8 cellular contexts compared by ENCODE assay signal in genomic region chr1:70410604-70411359, GRCh38. TPM values are rescaled to one million over a fixed set of nuclear protein-coding genes. Genes with fewer than 3 reads are reported as not detected.
DNase-seq lines count a peak whose midpoint lies in the region; ATAC-seq, FAIRE-seq and TF ChIP-seq lines count a peak whose summit lies in the region.

CTH (plus strand) TSS chr1:70411268; CDS start chr1:70411416, 148 bp downstream.

- H3K9me3 Mint-ChIP-seq in T-cell: no peaks in the 10 kb centered on the region

- peaks cover 8% of the 10 kb centered on the region in 2 donors for H3K27me3 Mint-ChIP-seq in T-cell

- H3K36me3 Mint-ChIP-seq in T-cell: no peaks in the 10 kb centered on the region

- 0% methylated on average over 48 of the region's 48 CpGs for WGBS in heart right ventricle, 2 donors

- TF ChIP-seq CTCF in heart right ventricle (IDR thresholded peaks at IDR 0.05): no peak
- TF ChIP-seq CTCF in upper lobe of right lung (IDR thresholded peaks at IDR 0.05): no peak

- peaks cover 0 to 24% (median 19%) of the 10 kb centered on the region in 9 donors for H3K4me1 ChIP-seq in heart right ventricle
- H3K4me1 ChIP-seq in upper lobe of right lung: peaks cover 10% of the 10 kb centered on the region

- peaks cover 25 to 28% (median 25%) of the 10 kb centered on the region in 3 donors for H3K4me1 Mint-ChIP-seq in T-cell

- peak within 1 kb of the TSS; percentile 91 to 99 (median 91) for H3K4me3 Mint-ChIP-seq in T-cell

- H3K4me3 ChIP-seq in heart right ventricle (peak within 1 kb of the TSS; percentile 46 to 79 (median 72)), upper lobe of right lung (peak within 1 kb of the TSS; percentile 66)

- H3K36me3 ChIP-seq in heart right ventricle (peaks cover 0 to 2% (median 0%) of the 10 kb centered on the region in 9 donors), upper lobe of right lung (no peaks in the 10 kb centered on the region)

- peak; percentile 98 for TF ChIP-seq POLR2A in GM12891 (IDR thresholded peaks at IDR 0.05; ENCODE audit: low read depth, low read length)

- peak; percentile 99 for ATAC-seq in HG02840 (IDR thresholded peaks at IDR 0.05; ENCODE audit: low FRiP score, unreplicated experiment)
- peak; percentile 94 to 100 (median 98) for ATAC-seq in T-cell (replicated peaks in 1 of 4)
- peak; percentile 100 for ATAC-seq in heart right ventricle
- ATAC-seq in upper lobe of right lung: peak; percentile 100

- CTCF ChIA-PET in T-cell (lab: Charles Lee): interaction anchor here (0.5 to 2.6 kb wide), 9 partner anchors 10 to 279 kb away, joined by 3 to 29 read pairs (median 3); partner anchors contain the start of genes ANKRD13C (in 2 of the 2) and SRSF11 (in 1 of the 2)

- H3K27me3 ChIP-seq in heart right ventricle: peaks cover 0 to 3% (median 0%) of the 10 kb centered on the region in 7 donors
- no peaks in the 10 kb centered on the region for H3K27me3 ChIP-seq in upper lobe of right lung

- intact Hi-C loops in heart right ventricle (cut with DNase I) (loop anchor here in 7 of 10 donors (2.0 to 10.0 kb wide), 6 partner anchors 53 to 278 kb away; partner anchors contain the start of genes ANKRD13C (in 4 of the 7) and LRRC40 (in 2 of the 7)), posterior cingulate gyrus (cut with DNase I) (loop anchor here (2.0 kb wide), 1 partner anchor 56 kb away; the partner anchor contains the start of gene ANKRD13C), upper lobe of right lung (cut with DNase I) (no loop called here)

- H3K9me3 ChIP-seq in heart right ventricle: no peaks in the 10 kb centered on the region
- no peaks in the 10 kb centered on the region for H3K9me3 ChIP-seq in upper lobe of right lung

- peak within 1 kb of the TSS; percentile 92 to 94 for H3K27ac Mint-ChIP-seq in T-cell

- peak; percentile 99 for FAIRE-seq in GM12891 (lab: Jason Lieb, UNC)

- H3K27ac ChIP-seq in heart right ventricle (peak within 1 kb of the TSS; percentile 81 to 97 (median 90)), upper lobe of right lung (peak within 1 kb of the TSS; percentile 90)

- POLR2A ChIA-PET in T-cell (lab: Charles Lee): interaction anchor here (0.6 to 2.6 kb wide), 12 partner anchors 8 to 246 kb away, joined by 3 to 58 read pairs (median 4); partner anchors contain the start of genes ANKRD13C (in 2 of the 2) and LRRC40 (in 1 of the 2)

- peak; percentile 66 for DNase-seq in GM12891 (ENCODE audit: insufficient read length, low spot score)
- peak; percentile 48 for DNase-seq in NCI-H1436 treated with DMSO at 0.1 percent for 48 hours (lab: John Stamatoyannopoulos, UW)
- DNase-seq in T-cell: peak; percentile 82 to 94 (median 91)
- peak; percentile 96 for DNase-seq in amniotic epithelial cell (ENCODE audit: low read depth)
- peak; percentile 96 for DNase-seq in heart right ventricle
- DNase-seq in posterior cingulate gyrus: peak; percentile 95 to 100 (median 98)
- peak; percentile 98 for DNase-seq in upper lobe of right lung

TF ChIP-seq in GM12891, 5 proteins besides CTCF, POLR2A, EP300 and RAD21:
- TF ChIP-seq SPI1 (IDR thresholded peaks at IDR 0.05; ENCODE audit: low read depth, low read length) (no peak), PAX5 (IDR thresholded peaks at IDR 0.05; ENCODE audit: insufficient read depth, low read length, severe bottlenecking) (no peak), TAF1 (IDR thresholded peaks at IDR 0.05; ENCODE audit: low read depth, low read length) (peak; percentile 85), POLR2AphosphoS5 (IDR thresholded peaks at IDR 0.05; ENCODE audit: low read depth, low read length) (peak; percentile 94), POU2F2 (IDR thresholded peaks at IDR 0.05; ENCODE audit: low read depth, low read length) (0 out of 2 replicates have a peak, but pooled peaks have one; percentile 27)

RNA-seq across cellular contexts. Expression of gene CTH, which starts in this region (rescaled TPM):
- polyA plus RNA-seq in GM12891 (2012; ENCODE audit: low read depth, missing spikeins): 7.8 TPM
- total RNA-seq in T-cell (1 to 10 TPM; 2.0 to 4.5 (median 3.2) TPM), heart right ventricle (1 to 10 TPM; 1.5 to 2.7 (median 1.8) TPM), upper lobe of right lung (3.6 TPM)
- 1 to 10 TPM; 2.2 to 3.4 TPM for polyA plus RNA-seq in heart right ventricle

Comparison
In these comparisons a context has a peak if more than half of its experiments do, and no peak if none do; other contexts are left out.
1. Peak in every context shown above with its lines: DNase-seq, ATAC-seq, H3K4me3 ChIP-seq and H3K27ac ChIP-seq.
2. DNase-seq: peak in every context shown above with its lines; median percentile 98 in posterior cingulate gyrus; 98 in upper lobe of right lung; 96 in amniotic epithelial cell; 96 in heart right ventricle; 91 in T-cell; 66 in GM12891; 48 in NCI-H1436 treated with DMSO at 0.1 percent for 48 hours.